In genomic region chr5:96567188-96567587, GRCh38 we compare ENCODE assay signal across 13 cellular contexts.
DNase-seq lines count a peak whose midpoint lies in the region; ATAC-seq and TF ChIP-seq lines count a peak whose summit lies in the region.
"Had no signal": no experiment of that assay in that cellular context is flagged by ENCODE, and none has a peak within 500 bp of the region (broad histone marks: within the 10 kb centered on the region; RNA-seq: fewer than 3 reads in every experiment).

No MANE protein-coding gene starts in this region.

- H3K36me3 ChIP-seq in SJCRH30 (no peaks in the 10 kb centered on the region), fibroblast of lung (ENCODE audit: control insufficient read depth, insufficient read depth, low read length) (no peaks in the 10 kb centered on the region)
- H3K36me3 ChIP-seq: esophagus muscularis mucosa had no signal

- H3K4me3 ChIP-seq in SJCRH30: peak overlapping the region; percentile 17; the same call in 1 of the 2 replicates
- no peak overlapping the region for H3K4me3 ChIP-seq in fibroblast of lung (replicated peaks in 1 of 4; ENCODE audit: control extremely low read depth in 1 of 4, insufficient read depth in 1 of 4, low read depth in 3 of 4, low read length in 4 of 4)
- H3K4me3 ChIP-seq: esophagus muscularis mucosa had no signal

- H3K4me3 Mint-ChIP-seq in activated CD4-positive, alpha-beta memory T cell treated with anti-CD3 and anti-CD28 coated beads for 36 hours: no peak overlapping the region
- H3K4me3 Mint-ChIP-seq: activated B cell treated with CpG ODN at 0.5 μM for 24 hours; activated naive CD8-positive, alpha-beta T cell; memory B cell; stimulated activated effector memory CD8-positive, alpha-beta T cell treated with anti-CD3 and anti-CD28 coated beads, Interleukin-12 subunit alpha, Interleukin-12 subunit beta, amount 100 ng/mL, for 72 hours had no signal

- H3K36me3 Mint-ChIP-seq in activated CD4-positive, alpha-beta memory T cell treated with anti-CD3 and anti-CD28 coated beads for 36 hours: no peaks in the 10 kb centered on the region
- H3K36me3 Mint-ChIP-seq: activated naive CD8-positive, alpha-beta T cell; memory B cell; stimulated activated effector memory CD8-positive, alpha-beta T cell treated with anti-CD3 and anti-CD28 coated beads, Interleukin-12 subunit alpha, Interleukin-12 subunit beta, amount 100 ng/mL, for 72 hours had no signal

- H3K27me3 Mint-ChIP-seq in activated CD4-positive, alpha-beta memory T cell treated with anti-CD3 and anti-CD28 coated beads for 36 hours: no peaks in the 10 kb centered on the region

- in situ Hi-C loops in G401 (cut with HindIII; ENCODE audit: low sequenced_read_pairs): no loop called here

- H3K4me1 ChIP-seq in SJCRH30: peaks cover 6% of the 10 kb centered on the region; the same call in 1 of the 2 replicates
- peaks cover 19% of the 10 kb centered on the region for H3K4me1 ChIP-seq in fibroblast of lung (ENCODE audit: control insufficient read depth, extremely low read depth, insufficient read depth, low read length)

- H3K4me2 ChIP-seq in fibroblast of lung (ENCODE audit: extremely low read depth, insufficient read depth, low read length): peak overlapping the region; percentile 34

- peak; percentile 33 for ATAC-seq in GM18909 (IDR thresholded peaks at IDR 0.05; ENCODE audit: poor library complexity, unreplicated experiment)
- ATAC-seq: stimulated activated effector memory CD8-positive, alpha-beta T cell treated with anti-CD3 and anti-CD28 coated beads, Interleukin-12 subunit alpha, Interleukin-12 subunit beta, amount 100 ng/mL, for 72 hours had no signal

- H3K79me2 ChIP-seq in fibroblast of lung (ENCODE audit: control insufficient read depth, insufficient read depth, low read length): no peaks in the 10 kb centered on the region

- H3K27me3 ChIP-seq in SJCRH30 (no peaks in the 10 kb centered on the region), fibroblast of lung (ENCODE audit: control insufficient read depth, insufficient read depth, low read length) (no peaks in the 10 kb centered on the region)
- H3K27me3 ChIP-seq: esophagus muscularis mucosa had no signal

- CTCF ChIA-PET in activated CD4-positive, alpha-beta memory T cell treated with anti-CD3 and anti-CD28 coated beads for 36 hours (lab: Charles Lee): interaction anchor here (0.6 to 0.9 kb wide), 2 partner anchors 14 to 133 kb away, joined by 3 read pairs; no protein-coding TSS in a partner anchor

- peak; percentile 65 for DNase-seq in AG08395 (ENCODE audit: low spot score)
- peak; percentile 6 to 15 for DNase-seq in SJCRH30
- peak; percentile 47 to 87 for DNase-seq in fibroblast of lung (ENCODE audit: low read depth in 2 of 2)
- no peak for DNase-seq in LoVo (ENCODE audit: low spot score)
- no peak for DNase-seq in activated CD4-positive, alpha-beta memory T cell treated with anti-CD3 and anti-CD28 coated beads for 36 hours
- DNase-seq in G401 (ENCODE audit: low spot score): no peak
- no peak for DNase-seq in 8988T
- DNase-seq: activated B cell treated with CpG ODN at 0.5 μM for 24 hours had no signal

- no peak overlapping the region; the same call in 1 of the 2 replicates for H3K27ac ChIP-seq in SJCRH30
- H3K27ac ChIP-seq in fibroblast of lung (ENCODE audit: insufficient read depth, low read length): peak overlapping the region; percentile 54
- H3K27ac ChIP-seq: esophagus muscularis mucosa had no signal

- H4K20me1 ChIP-seq in fibroblast of lung (ENCODE audit: control insufficient read depth, extremely low read depth, insufficient read depth, low read length): no peaks in the 10 kb centered on the region

- POLR2A ChIA-PET in activated CD4-positive, alpha-beta memory T cell treated with anti-CD3 and anti-CD28 coated beads for 36 hours (lab: Charles Lee): no interaction called here

- no peak for TF ChIP-seq CTCF in fibroblast of lung (conservative IDR thresholded peaks at IDR 0.05 in 1 of 2, IDR thresholded peaks at IDR 0.05 in 1 of 2; ENCODE audit: low read depth in 1 of 2, low read length in 2 of 2)

- H3K9me3 Mint-ChIP-seq in activated CD4-positive, alpha-beta memory T cell treated with anti-CD3 and anti-CD28 coated beads for 36 hours: no peaks in the 10 kb centered on the region
- H3K9me3 Mint-ChIP-seq: activated B cell treated with CpG ODN at 0.5 μM for 24 hours; memory B cell; stimulated activated effector memory CD8-positive, alpha-beta T cell treated with anti-CD3 and anti-CD28 coated beads, Interleukin-12 subunit alpha, Interleukin-12 subunit beta, amount 100 ng/mL, for 72 hours had no signal

- H3K4me1 Mint-ChIP-seq in activated CD4-positive, alpha-beta memory T cell treated with anti-CD3 and anti-CD28 coated beads for 36 hours (ENCODE audit: low read depth): peaks cover 17% of the 10 kb centered on the region

- no peak overlapping the region for H3K9ac ChIP-seq in fibroblast of lung (ENCODE audit: insufficient read depth, low read length)

- no peaks in the 10 kb centered on the region for H3K9me3 ChIP-seq in SJCRH30 (replicated peaks)
- H3K9me3 ChIP-seq in fibroblast of lung (ENCODE audit: control insufficient read depth, insufficient read depth, low read depth, low read length): no peaks in the 10 kb centered on the region
- H3K9me3 ChIP-seq: esophagus muscularis mucosa had no signal

- H2AFZ ChIP-seq in fibroblast of lung (ENCODE audit: low read length): peak overlapping the region; percentile 1

- H3K27ac Mint-ChIP-seq in activated CD4-positive, alpha-beta memory T cell treated with anti-CD3 and anti-CD28 coated beads for 36 hours: no peak overlapping the region
- H3K27ac Mint-ChIP-seq: activated B cell treated with CpG ODN at 0.5 μM for 24 hours; activated naive CD8-positive, alpha-beta T cell; memory B cell; stimulated activated effector memory CD8-positive, alpha-beta T cell treated with anti-CD3 and anti-CD28 coated beads, Interleukin-12 subunit alpha, Interleukin-12 subunit beta, amount 100 ng/mL, for 72 hours had no signal

- intact Hi-C loops in activated CD4-positive, alpha-beta memory T cell treated with anti-CD3 and anti-CD28 coated beads for 36 hours (cut with micrococcal nuclease): loop anchor here (2.0 kb wide), 1 partner anchor 28 kb away; no protein-coding TSS in a partner anchor

Comparison
In these comparisons a context has a peak if more than half of its experiments do, and no peak if none do; other contexts are left out.
1. DNase-seq: peak in AG08395 (single experiment), SJCRH30 (2 of 2) and fibroblast of lung (2 of 2); none in LoVo (single experiment), activated CD4-positive, alpha-beta memory T cell treated with anti-CD3 and anti-CD28 coated beads for 36 hours (single experiment), G401 (single experiment) and 8988T (single experiment).